ENCODE assay signal across 1 cellular context in genomic region chr15:40937762-40938529, GRCh38.
A peak's percentile ranks its signal among the peaks of the same experiment; 100 is the strongest.
TF ChIP-seq lines count a peak whose summit lies in the region.

No MANE protein-coding gene starts in this region.

TF ChIP-seq in GM12878, 131 proteins besides CTCF, POLR2A, EP300 and RAD21:
- peak; percentile 15; the same call in 1 of the 2 replicates for TF ChIP-seq PKNOX1 (IDR thresholded peaks at IDR 0.05)
- no peak for TF ChIP-seq SUZ12 (IDR thresholded peaks at IDR 0.05; ENCODE audit: unreplicated experiment)
